Comparison of ENCODE assay signal across 8 cellular contexts in genomic region chr4:119299221-119300071, GRCh38. TPM values are rescaled to one million over a fixed set of nuclear protein-coding genes. Genes with fewer than 3 reads are reported as not detected.
DNase-seq lines count a peak whose midpoint lies in the region; ATAC-seq and FAIRE-seq lines count a peak whose summit lies in the region.

No MANE protein-coding gene starts in this region.

- H3K4me2 ChIP-seq in BLaER1, result peak overlapping the region; percentile 92

- H3K27me3 ChIP-seq in BLaER1, result no peaks in the 10 kb centered on the region
- no peaks in the 10 kb centered on the region for H3K27me3 ChIP-seq in iPS-15b (ENCODE audit: control insufficient read depth, insufficient read depth, low read length)
- no peaks in the 10 kb centered on the region for H3K27me3 ChIP-seq in small intestine (ENCODE audit: control insufficient read depth in 2 of 2, insufficient read depth in 2 of 2, low read length in 2 of 2)

- H3K36me3 ChIP-seq in BLaER1 (peaks cover 28% of the 10 kb centered on the region), iPS-15b (ENCODE audit: control insufficient read depth, insufficient read depth, low read length) (no peaks in the 10 kb centered on the region), small intestine (ENCODE audit: control insufficient read depth in 2 of 2, insufficient read depth in 2 of 2, low read length in 2 of 2) (peaks cover 4% of the 10 kb centered on the region in 2 donors)

- H3K9me3 Mint-ChIP-seq in activated naive CD8-positive, alpha-beta T cell treated with anti-CD3 and anti-CD28 coated beads, Interleukin-2, amount 10 ng/mL, durations not matched to agents 7 days and 5 days, result peaks cover 2% of the 10 kb centered on the region

- ATAC-seq in GM19397 (IDR thresholded peaks at IDR 0.05; ENCODE audit: unreplicated experiment) (peak; percentile 40), HG03442 (IDR thresholded peaks at IDR 0.05; ENCODE audit: unreplicated experiment) (peak; percentile 39)
- ATAC-seq in activated naive CD8-positive, alpha-beta T cell treated with anti-CD3 and anti-CD28 coated beads, Interleukin-2, amount 10 ng/mL, durations not matched to agents 7 days and 5 days (ENCODE audit: low read depth), result no peak

- DNase-seq in activated naive CD8-positive, alpha-beta T cell treated with anti-CD3 and anti-CD28 coated beads, Interleukin-2, amount 10 ng/mL, durations not matched to agents 7 days and 5 days, result no peak
- DNase-seq in small intestine, result peak; percentile 62
- DNase-seq in effector CD4-positive, alpha-beta T cell, result no peak
- no peak for DNase-seq in NCI-H2081 (lab: John Stamatoyannopoulos, UW)

- POLR2A ChIA-PET in activated naive CD8-positive, alpha-beta T cell treated with anti-CD3 and anti-CD28 coated beads, Interleukin-2, amount 10 ng/mL, durations not matched to agents 7 days and 5 days (lab: Charles Lee), result interaction anchor here (1.4 to 2.6 kb wide), 4 partner anchors 11 to 155 kb away, joined by 3 to 39 read pairs (median 11); partner anchors contain the start of gene USP53

- H3K4me1 ChIP-seq in BLaER1 (peaks cover 46% of the 10 kb centered on the region), iPS-15b (ENCODE audit: control insufficient read depth, insufficient read depth, low read length) (no peaks in the 10 kb centered on the region), small intestine (ENCODE audit: control insufficient read depth in 2 of 2, insufficient read depth in 1 of 2, low read depth in 1 of 2, low read length in 1 of 2) (peaks cover 0 to 11% of the 10 kb centered on the region in 2 donors)

- H3K9ac ChIP-seq in BLaER1, result peak overlapping the region; percentile 87
- H3K9ac ChIP-seq in iPS-15b (ENCODE audit: low read depth, low read length), result peak overlapping the region; percentile 92

- peak overlapping the region; percentile 83 for H3K27ac ChIP-seq in BLaER1
- peak overlapping the region; percentile 82 to 96 for H3K27ac ChIP-seq in small intestine (ENCODE audit: low read depth in 1 of 2, low read length in 1 of 2)

- H3K4me1 Mint-ChIP-seq in activated naive CD8-positive, alpha-beta T cell treated with anti-CD3 and anti-CD28 coated beads, Interleukin-2, amount 10 ng/mL, durations not matched to agents 7 days and 5 days, result peaks cover 31% of the 10 kb centered on the region

- peak overlapping the region; percentile 85 for H3K4me3 ChIP-seq in BLaER1
- peak overlapping the region; percentile 98 for H3K4me3 ChIP-seq in iPS-15b (ENCODE audit: low read depth, low read length)
- H3K4me3 ChIP-seq in small intestine (ENCODE audit: low read depth in 1 of 2, low read length in 2 of 2), result peak overlapping the region; percentile 61 to 69

- peak overlapping the region; percentile 94 for H3K27ac Mint-ChIP-seq in activated naive CD8-positive, alpha-beta T cell treated with anti-CD3 and anti-CD28 coated beads, Interleukin-2, amount 10 ng/mL, durations not matched to agents 7 days and 5 days

- H3K4me3 Mint-ChIP-seq in activated naive CD8-positive, alpha-beta T cell treated with anti-CD3 and anti-CD28 coated beads, Interleukin-2, amount 10 ng/mL, durations not matched to agents 7 days and 5 days, result peak overlapping the region; percentile 95

- 1 to 3% (median 3%) methylated on average over 12 of the region's 12 CpGs for WGBS in small intestine, 3 donors

- no peaks in the 10 kb centered on the region for H3K27me3 Mint-ChIP-seq in activated naive CD8-positive, alpha-beta T cell treated with anti-CD3 and anti-CD28 coated beads, Interleukin-2, amount 10 ng/mL, durations not matched to agents 7 days and 5 days

- no peak for FAIRE-seq in small intestine (lab: Jason Lieb, UNC)

- H4K20me1 ChIP-seq in BLaER1, result peaks cover 22% of the 10 kb centered on the region; the same call in 1 of the 2 replicates

- H3K9me3 ChIP-seq in BLaER1, result no peaks in the 10 kb centered on the region
- H3K9me3 ChIP-seq in iPS-15b (ENCODE audit: control insufficient read depth, insufficient read depth, low read length), result no peaks in the 10 kb centered on the region
- H3K9me3 ChIP-seq in small intestine (ENCODE audit: control insufficient read depth, low read depth), result no peaks in the 10 kb centered on the region

- peaks cover 37% of the 10 kb centered on the region for H3K36me3 Mint-ChIP-seq in activated naive CD8-positive, alpha-beta T cell treated with anti-CD3 and anti-CD28 coated beads, Interleukin-2, amount 10 ng/mL, durations not matched to agents 7 days and 5 days

RNA-seq across cellular contexts. Expression of gene FABP2, which starts 22.5 kb away (rescaled TPM):
- under 1 TPM; 0.11 to 0.19 TPM for total RNA-seq in activated naive CD8-positive, alpha-beta T cell treated with anti-CD3 and anti-CD28 coated beads, Interleukin-2, amount 10 ng/mL, durations not matched to agents 7 days and 5 days
- 1,000 to 10,000 TPM in 1 of 3 donors, 100 to 1,000 TPM in 2; 127 to 1,244 (median 661) TPM for polyA plus RNA-seq in small intestine
